Comparison of ENCODE assay signal across 33 cellular contexts in genomic region chr7:70793060-70793459, GRCh38.
"Had no signal": no experiment of that assay in that cellular context is flagged by ENCODE, and none has a peak within 500 bp of the region (broad histone marks: within the 10 kb centered on the region; RNA-seq: fewer than 3 reads in every experiment).

No MANE protein-coding gene starts in this region.

- H3K27me3 ChIP-seq: brain microvascular endothelial cell, dorsolateral prefrontal cortex, esophagus muscularis mucosa, foreskin keratinocyte, gastrocnemius medialis had no signal

- H3K4me3 Mint-ChIP-seq: activated B cell treated with CpG ODN at 0.5 μM for 24 hours; activated CD8-positive, alpha-beta T cell treated with anti-CD3 and anti-CD28 coated beads for 36 hours; activated naive CD8-positive, alpha-beta T cell; activated T-cell treated with anti-CD3 and anti-CD28 coated beads, Interleukin-2, amount 50 U/mL, for 4 hours; activated T-helper 17 cell treated with anti-CD3 and anti-CD28 coated beads, Interleukin-2, amount 50 U/mL, for 72 hours; central memory CD8-positive, alpha-beta T cell; dendritic cell treated with granulocyte-macrophage colony-stimulating factor and Interleukin-4, amounts not matched to agents 40 ng/mL and 50 ng/mL, for 4 days; endodermal cell; T-cell; T-helper 1 cell treated with Interleukin-12 subunit alpha and Interleukin-12 subunit beta and Interleukin-4 antibody, amounts not matched to agents 30 μg/mL and 1 μg/mL, for 36 hours; T-helper 2 cell treated with Interferon-gamma antibody and Interleukin-4, amounts not matched to agents 5 μg/mL and 100 μg/mL, for 36 hours had no signal

- H3K36me3 Mint-ChIP-seq: activated naive CD8-positive, alpha-beta T cell had no signal

- H3K27me3 Mint-ChIP-seq: activated B cell treated with CpG ODN at 0.5 μM for 24 hours; activated CD8-positive, alpha-beta T cell treated with anti-CD3 and anti-CD28 coated beads for 36 hours; activated naive CD8-positive, alpha-beta T cell; activated T-helper 17 cell treated with anti-CD3 and anti-CD28 coated beads, Interleukin-2, amount 50 U/mL, for 72 hours; central memory CD8-positive, alpha-beta T cell; dendritic cell treated with granulocyte-macrophage colony-stimulating factor and Interleukin-4, amounts not matched to agents 40 ng/mL and 50 ng/mL, for 4 days; T-cell had no signal

- FAIRE-seq: astrocyte, bronchial epithelial cell had no signal

- H3K27ac Mint-ChIP-seq: activated B cell treated with CpG ODN at 0.5 μM for 24 hours; activated CD8-positive, alpha-beta T cell treated with anti-CD3 and anti-CD28 coated beads for 36 hours; activated naive CD8-positive, alpha-beta T cell; activated T-helper 17 cell treated with anti-CD3 and anti-CD28 coated beads, Interleukin-2, amount 50 U/mL, for 72 hours; dendritic cell treated with granulocyte-macrophage colony-stimulating factor and Interleukin-4, amounts not matched to agents 40 ng/mL and 50 ng/mL, for 4 days; endodermal cell; T-cell; T-helper 1 cell treated with Interleukin-12 subunit alpha and Interleukin-12 subunit beta and Interleukin-4 antibody, amounts not matched to agents 30 μg/mL and 1 μg/mL, for 36 hours; T-helper 2 cell treated with Interferon-gamma antibody and Interleukin-4, amounts not matched to agents 5 μg/mL and 100 μg/mL, for 36 hours had no signal

- DNase-seq: activated B cell treated with CpG ODN at 0.5 μM for 24 hours; activated CD4-positive, alpha-beta T cell treated with anti-CD3 and anti-CD28 coated beads for 48 hours; activated CD4-positive, alpha-beta T cell treated with anti-CD3 and anti-CD28 coated beads, Interleukin-2, amount 50 U/mL, for 1 hour; activated CD4-positive, alpha-beta T cell treated with anti-CD3 and anti-CD28 coated beads, Interleukin-2, amount 50 U/mL, for 48 hours; activated CD8-positive, alpha-beta memory T cell treated with anti-CD3 and anti-CD28 coated beads for 24 hours; activated CD8-positive, alpha-beta T cell treated with anti-CD3 and anti-CD28 coated beads for 36 hours; activated effector memory CD4-positive, alpha-beta T cell treated with Interleukin-2 at 50 U/mL for 16 hours; activated gamma-delta T cell treated with Interleukin-2 at 50 U/mL for 16 hours; activated naive CD4-positive, alpha-beta T cell treated with anti-CD3 and anti-CD28 coated beads, Interleukin-2, amount 50 U/mL, for 16 hours; activated naive CD4-positive, alpha-beta T cell treated with Interleukin-2 at 50 U/mL for 16 hours; activated T-cell treated with anti-CD3 and anti-CD28 coated beads, Interleukin-2, amount 50 U/mL, for 4 hours; amniotic stem cell; anterior cingulate cortex; brain microvascular endothelial cell; dorsolateral prefrontal cortex; effector memory CD4-positive, alpha-beta T cell; endodermal cell; foreskin keratinocyte; gastrocnemius medialis; T-cell; T1000; WERI-Rb-1 had no signal

- H3K4me1 ChIP-seq: esophagus muscularis mucosa, foreskin keratinocyte, gastrocnemius medialis had no signal

- H3K4me3 ChIP-seq: coronary artery, dorsolateral prefrontal cortex, esophagus muscularis mucosa, gastrocnemius medialis had no signal

- H3K27ac ChIP-seq: brain microvascular endothelial cell, coronary artery, dorsolateral prefrontal cortex, esophagus muscularis mucosa, foreskin keratinocyte, gastrocnemius medialis, WERI-Rb-1 had no signal

- H3K9me3 ChIP-seq: esophagus muscularis mucosa, gastrocnemius medialis had no signal

- ATAC-seq: activated CD4-positive, CD25-positive, alpha-beta regulatory T cell treated with anti-CD3 and anti-CD28 coated beads, Interleukin-2, amount 50 U/mL, for 24 hours; activated CD8-positive, alpha-beta T cell treated with anti-CD3 and anti-CD28 coated beads for 36 hours; activated T-cell treated with anti-CD3 and anti-CD28 coated beads, Interleukin-2, amount 50 U/mL, for 4 hours; activated T-helper 17 cell treated with anti-CD3 and anti-CD28 coated beads, Interleukin-2, amount 50 U/mL, for 72 hours; foreskin keratinocyte; gastrocnemius medialis; T-cell had no signal

- H3K9me3 Mint-ChIP-seq: activated B cell treated with CpG ODN at 0.5 μM for 24 hours; activated CD8-positive, alpha-beta T cell treated with anti-CD3 and anti-CD28 coated beads for 36 hours; activated T-cell treated with anti-CD3 and anti-CD28 coated beads, Interleukin-2, amount 50 U/mL, for 4 hours; activated T-helper 17 cell treated with anti-CD3 and anti-CD28 coated beads, Interleukin-2, amount 50 U/mL, for 72 hours; central memory CD8-positive, alpha-beta T cell; endodermal cell had no signal
